ENCODE assay signal across 11 cellular contexts in the genomic region with DNA sequence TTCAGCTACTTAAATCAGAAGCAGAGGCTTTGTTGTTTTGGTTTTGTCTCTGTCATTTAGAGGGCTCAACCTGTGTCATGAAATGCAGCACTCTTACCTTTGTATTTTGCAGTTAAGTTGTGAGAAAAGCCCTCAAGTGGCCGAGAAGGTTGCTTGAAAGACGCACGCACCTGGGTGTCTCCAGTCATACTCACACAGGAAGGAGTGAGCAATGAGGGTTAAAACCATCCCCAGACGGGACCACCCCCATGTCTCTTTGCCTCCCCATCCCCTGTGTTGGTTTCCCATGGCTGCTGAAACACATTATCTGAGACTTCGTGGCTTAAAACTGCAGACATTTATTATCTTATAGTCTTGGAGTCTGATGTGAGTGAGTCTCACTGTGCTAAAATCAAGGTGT.
DNase-seq lines count a peak whose midpoint lies in the region; ATAC-seq, FAIRE-seq and TF ChIP-seq lines count a peak whose summit lies in the region.
"Had no signal": no experiment of that assay in that cellular context is flagged by ENCODE, and none has a peak within 500 bp of the region (broad histone marks: within the 10 kb centered on the region; RNA-seq: fewer than 3 reads in every experiment).

No MANE protein-coding gene starts in this region.

- TF ChIP-seq EP300 in HepG2 (IDR thresholded peaks at IDR 0.05; ENCODE audit: low read depth in 2 of 2, low read length in 2 of 2) = no peak
- TF ChIP-seq EP300 in HepG2 (CRISPR knock-in tag; IDR thresholded peaks at IDR 0.05; ENCODE audit: borderline replicate concordance) = no peak

- H3K27ac Mint-ChIP-seq in activated B cell treated with CpG ODN at 0.5 μM for 24 hours = no peak overlapping the region
- H3K27ac Mint-ChIP-seq in activated naive CD4-positive, alpha-beta T cell treated with anti-CD3 and anti-CD28 coated beads, Interleukin-2, amount 50 U/mL, for 72 hours = peak overlapping the region; percentile 84 to 93

- no peak for TF ChIP-seq RAD21 in HepG2 (CRISPR knock-in tag; IDR thresholded peaks at IDR 0.05)

- no peaks in the 10 kb centered on the region for H3K36me3 ChIP-seq in HepG2 (replicated peaks in 1 of 2; ENCODE audit: control insufficient read depth in 1 of 2, insufficient read depth in 2 of 2, low read length in 2 of 2)
- H3K36me3 ChIP-seq: left lung had no signal

- POLR2A ChIA-PET in activated B cell treated with CpG ODN at 0.5 μM for 24 hours (lab: Charles Lee) = no interaction called here
- POLR2A ChIA-PET in HepG2 (lab: Yijun Ruan, JAX) = no interaction called here

- no peaks in the 10 kb centered on the region for H3K4me1 ChIP-seq in HepG2 (ENCODE audit: insufficient read depth, low read length)

- CTCF ChIA-PET in activated B cell treated with CpG ODN at 0.5 μM for 24 hours (lab: Charles Lee) = no interaction called here
- CTCF ChIA-PET in HepG2 (lab: Yijun Ruan, JAX; ENCODE audit: low intra/inter-chr PET ratio, low total read pairs) = no interaction called here

- H3K36me3 Mint-ChIP-seq in activated B cell treated with CpG ODN at 0.5 μM for 24 hours (ENCODE audit: low read depth) = no peaks in the 10 kb centered on the region
- peaks cover 4% of the 10 kb centered on the region in 2 donors for H3K36me3 Mint-ChIP-seq in activated naive CD4-positive, alpha-beta T cell treated with anti-CD3 and anti-CD28 coated beads, Interleukin-2, amount 50 U/mL, for 72 hours

- no peak for FAIRE-seq in HepG2 (lab: Jason Lieb, UNC)
- FAIRE-seq: endometrium, TTC549 had no signal

- H3K4me2 ChIP-seq in HepG2 (ENCODE audit: low read depth, low read length) = no peak overlapping the region

- no peak overlapping the region for H3K9ac ChIP-seq in HepG2 (ENCODE audit: insufficient read depth, low read depth, low read length)

- TF ChIP-seq CTCF in activated B cell treated with CpG ODN at 0.5 μM for 24 hours (IDR thresholded peaks at IDR 0.05) (no peak), HepG2 (CRISPR knock-in tag; IDR thresholded peaks at IDR 0.05) (no peak)

- DNase-seq in activated B cell treated with CpG ODN at 0.5 μM for 24 hours = no peak
- DNase-seq in activated naive CD4-positive, alpha-beta T cell treated with anti-CD3 and anti-CD28 coated beads, Interleukin-2, amount 50 U/mL, for 72 hours (ENCODE audit: low spot score in 2 of 2) = peak; percentile 70 to 71
- DNase-seq in stimulated activated CD4-positive, alpha-beta T cell treated with anti-CD3 and anti-CD28 coated beads, Interleukin-4, amount 100 ng/mL, for 4 hours = peak; percentile 23 to 59
- no peak for DNase-seq in HepG2 (ENCODE audit: low spot score)
- DNase-seq in HT-29 (ENCODE audit: low spot score) = no peak
- no peak for DNase-seq in H4 (ENCODE audit: low spot score)
- DNase-seq in Ammon's horn (ENCODE audit: low spot score) = no peak
- DNase-seq: left lung had no signal

- 25% methylated on average over 4 of the region's 5 CpGs for WGBS in HepG2 (ENCODE audit: low lambda C conversion rate)

- no peak overlapping the region for H3K4me3 ChIP-seq in HepG2 (replicated peaks in 1 of 3; ENCODE audit: insufficient read depth in 1 of 3, low read depth in 2 of 3, low read length in 3 of 3)
- H3K4me3 ChIP-seq: left lung had no signal

- H3K9me3 Mint-ChIP-seq in activated B cell treated with CpG ODN at 0.5 μM for 24 hours = no peaks in the 10 kb centered on the region
- H3K9me3 Mint-ChIP-seq in activated naive CD4-positive, alpha-beta T cell treated with anti-CD3 and anti-CD28 coated beads, Interleukin-2, amount 50 U/mL, for 72 hours = no peaks in the 10 kb centered on the region

- no peak overlapping the region for H3K4me3 Mint-ChIP-seq in activated B cell treated with CpG ODN at 0.5 μM for 24 hours

- no peaks in the 10 kb centered on the region for H3K9me3 ChIP-seq in HepG2 (ENCODE audit: low read length)
- H3K9me3 ChIP-seq: left lung had no signal

- no peaks in the 10 kb centered on the region for H3K27me3 Mint-ChIP-seq in activated B cell treated with CpG ODN at 0.5 μM for 24 hours

- H3K27me3 ChIP-seq in HepG2 (ENCODE audit: control insufficient read depth in 1 of 2, insufficient read depth in 2 of 2, low read length in 2 of 2) = peaks cover 1 to 11% of the 10 kb centered on the region in 2 experiments; a peak in 2 of 5 replicates
- H3K27me3 ChIP-seq: left lung had no signal

- no peaks in the 10 kb centered on the region for H3K79me2 ChIP-seq in HepG2 (ENCODE audit: insufficient read depth, low read length)

- no TSS peak for BruUV-seq in HepG2 (replicated peaks; lab: Mats Ljungman, UMichigan)

- ATAC-seq in GM18867 (IDR thresholded peaks at IDR 0.05; ENCODE audit: unreplicated experiment) (peak; percentile 56), activated B cell treated with CpG ODN at 0.5 μM for 24 hours (ENCODE audit: low read depth) (peak; percentile 21), HepG2 (no peak)
- ATAC-seq in activated naive CD4-positive, alpha-beta T cell treated with anti-CD3 and anti-CD28 coated beads, Interleukin-2, amount 50 U/mL, for 72 hours = peak; percentile 83 to 86
- ATAC-seq: left lung had no signal

- no peaks in the 10 kb centered on the region for H4K20me1 ChIP-seq in HepG2 (ENCODE audit: insufficient read depth, low read length)

- in situ Hi-C loops in HepG2 (cut with HindIII; ENCODE audit: extremely low pct_ligation_motif_present, low pct_unique_long_range_greater_than_20kb) = no loop called here

- intact Hi-C loops in activated B cell treated with CpG ODN at 0.5 μM for 24 hours (cut with micrococcal nuclease) (no loop called here), HepG2 (cut with micrococcal nuclease; ENCODE audit: unreplicated experiment) (no loop called here)

- peaks cover 15% of the 10 kb centered on the region for H3K4me1 Mint-ChIP-seq in activated B cell treated with CpG ODN at 0.5 μM for 24 hours

- no peak for TF ChIP-seq POLR2A in HepG2 (IDR thresholded peaks at IDR 0.05; ENCODE audit: insufficient read depth in 1 of 2, low read depth in 2 of 2, low read length in 2 of 2)

- no peak overlapping the region for H2AFZ ChIP-seq in HepG2 (ENCODE audit: low read length)

- no peak overlapping the region for H3K27ac ChIP-seq in HepG2 (ENCODE audit: extremely low read length, insufficient read depth, low read length)
- H3K27ac ChIP-seq: left lung had no signal

TF ChIP-seq in HepG2, 621 proteins besides CTCF, POLR2A, EP300 and RAD21:
- TF ChIP-seq GTF2F1 (IDR thresholded peaks at IDR 0.05; ENCODE audit: low read length) = no peak
- no peak for TF ChIP-seq ZNF451 (CRISPR knock-in tag; IDR thresholded peaks at IDR 0.05)
- TF ChIP-seq GABPB1 (CRISPR knock-in tag; IDR thresholded peaks at IDR 0.05) = no peak
- TF ChIP-seq MATR3 (CRISPR knock-in tag; IDR thresholded peaks at IDR 0.05) = no peak

Comparison
In these comparisons a context has a peak if more than half of its experiments do, and no peak if none do; other contexts are left out.
1. DNase-seq: peak in activated naive CD4-positive, alpha-beta T cell treated with anti-CD3 and anti-CD28 coated beads, Interleukin-2, amount 50 U/mL, for 72 hours (2 of 2) and stimulated activated CD4-positive, alpha-beta T cell treated with anti-CD3 and anti-CD28 coated beads, Interleukin-4, amount 100 ng/mL, for 4 hours (2 of 2); none in activated B cell treated with CpG ODN at 0.5 μM for 24 hours (single experiment), HepG2 (single experiment), HT-29 (single experiment), H4 (single experiment) and Ammon's horn (single experiment).